ENCODE assay signal across 19 cellular contexts in genomic region chr11:47021965-47022364, GRCh38.
"Had no signal": no experiment of that assay in that cellular context is flagged by ENCODE, and none has a peak within 500 bp of the region (broad histone marks: within the 10 kb centered on the region; RNA-seq: fewer than 3 reads in every experiment).

No MANE protein-coding gene starts in this region.

- H3K4me3 Mint-ChIP-seq: naive thymus-derived CD8-positive, alpha-beta T cell had no signal

- H3K27ac ChIP-seq: colonic mucosa, heart right ventricle, neutrophil, psoas muscle, sigmoid colon, skin epidermis, thoracic aorta, transverse colon had no signal

- H3K4me3 ChIP-seq: colonic mucosa, heart right ventricle, psoas muscle, sigmoid colon, skin epidermis, stomach, thoracic aorta, transverse colon had no signal

- H3K36me3 ChIP-seq: colonic mucosa, heart right ventricle, neutrophil, sigmoid colon, stomach, thoracic aorta, transverse colon had no signal

- H3K4me1 ChIP-seq: colonic mucosa, heart right ventricle, psoas muscle had no signal

- H3K4me1 Mint-ChIP-seq: naive thymus-derived CD8-positive, alpha-beta T cell had no signal

- H3K27ac Mint-ChIP-seq: naive thymus-derived CD8-positive, alpha-beta T cell had no signal

- DNase-seq: colonic mucosa; dermis blood vessel endothelial cell; effector CD4-positive, alpha-beta T cell; foreskin melanocyte; heart right ventricle; hypothalamus; kidney glomerular epithelial cell; naive thymus-derived CD8-positive, alpha-beta T cell; psoas muscle; sigmoid colon; stimulated activated CD4-positive, alpha-beta T cell treated with anti-CD3 and anti-CD28 coated beads, Interleukin-2, amount 100 ng/mL, for 24 hours; stimulated activated CD4-positive, alpha-beta T cell treated with anti-CD3 and anti-CD28 coated beads, Interleukin-4, amount 100 ng/mL, for 4 hours; stimulated activated naive CD4-positive, alpha-beta T cell; stomach; substantia nigra; transverse colon had no signal

- H3K27me3 Mint-ChIP-seq: naive thymus-derived CD8-positive, alpha-beta T cell had no signal

- H3K9me3 ChIP-seq: colonic mucosa, heart right ventricle, neutrophil, psoas muscle, sigmoid colon, stomach, thoracic aorta, transverse colon had no signal

- ATAC-seq: heart right ventricle; naive thymus-derived CD8-positive, alpha-beta T cell; psoas muscle had no signal

- H3K27me3 ChIP-seq: colonic mucosa, heart right ventricle, neutrophil, sigmoid colon, stomach, transverse colon had no signal

- H3K9me3 Mint-ChIP-seq: naive thymus-derived CD8-positive, alpha-beta T cell had no signal
